Comparison of ENCODE assay signal across 15 cellular contexts in the genomic region with DNA sequence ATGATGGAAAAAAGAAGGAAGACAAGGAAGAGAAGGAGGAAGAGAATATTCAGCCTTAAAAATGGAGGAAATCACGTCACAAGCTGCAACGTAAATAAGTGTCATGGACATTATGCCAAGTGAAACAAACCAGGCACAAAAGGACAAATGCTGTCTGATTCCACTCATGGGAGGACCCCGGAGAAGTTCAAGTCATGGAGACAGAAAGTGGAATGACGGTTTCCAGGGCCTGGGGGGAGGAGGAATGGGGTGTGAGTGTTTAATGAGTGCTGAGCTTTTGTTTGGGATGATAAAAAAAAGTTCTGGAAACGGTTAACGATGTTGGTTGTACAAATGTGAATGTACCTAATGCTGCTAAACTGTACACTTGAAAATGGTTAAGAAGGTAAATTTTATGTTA.
DNase-seq lines count a peak whose midpoint lies in the region; ATAC-seq, FAIRE-seq and TF ChIP-seq lines count a peak whose summit lies in the region.
"Had no signal": no experiment of that assay in that cellular context is flagged by ENCODE, and none has a peak within 500 bp of the region (broad histone marks: within the 10 kb centered on the region; RNA-seq: fewer than 3 reads in every experiment).

No MANE protein-coding gene starts in this region.

- H3K4me3 ChIP-seq in HEK293 (ENCODE audit: low read depth, low read length), result no peak overlapping the region
- H3K4me3 ChIP-seq in endothelial cell of umbilical vein (replicated peaks in 1 of 3; ENCODE audit: insufficient read depth in 1 of 3, low read depth in 1 of 3, low read length in 3 of 3), result no peak overlapping the region
- H3K4me3 ChIP-seq in heart left ventricle, result no peak overlapping the region
- H3K4me3 ChIP-seq: MG63, spleen had no signal

- 35 to 50% (median 48%) methylated on average over 6 of the region's 6 CpGs for WGBS in heart left ventricle, 4 donors

- no peaks in the 10 kb centered on the region for H3K27me3 ChIP-seq in endothelial cell of umbilical vein (ENCODE audit: control insufficient read depth in 2 of 2, insufficient read depth in 2 of 2, low read length in 2 of 2)
- H3K27me3 ChIP-seq in heart left ventricle, result no peaks in the 10 kb centered on the region
- H3K27me3 ChIP-seq: BE2C, MG63, spleen had no signal

- ATAC-seq in heart left ventricle (no peak), sciatic nerve (no peak)
- ATAC-seq: natural killer cell treated with Interleukin-12 subunit alpha and Interleukin-12 subunit beta and Interleukin-15 and Interleukin-18, amount 100 ng/mL, for 72 hours had no signal

- H3K9me1 ChIP-seq in endothelial cell of umbilical vein (replicated peaks; ENCODE audit: control insufficient read depth, extremely low read depth, insufficient read depth, low read length), result no peaks in the 10 kb centered on the region

- CTCF ChIA-PET in HEK293 (lab: Yijun Ruan, JAX), result interaction anchor here (0.6 to 1.1 kb wide), 4 partner anchors 57 to 1865 kb away, joined by 3 to 4 read pairs (median 3); no protein-coding TSS in a partner anchor
- CTCF ChIA-PET in endothelial cell of umbilical vein (lab: Charles Lee), result interaction anchor here (2.0 kb wide), 1 partner anchor 441 kb away, joined by 7 read pairs; no protein-coding TSS in a partner anchor

- no peak overlapping the region for H3K27ac ChIP-seq in HEK293 (ENCODE audit: extremely low read depth, low read depth, low read length)
- H3K27ac ChIP-seq in endothelial cell of umbilical vein (ENCODE audit: insufficient read depth, low read depth, low read length), result peak overlapping the region; percentile 57
- no peak overlapping the region for H3K27ac ChIP-seq in heart left ventricle
- H3K27ac ChIP-seq: spleen had no signal

- intact Hi-C loops in endothelial cell of umbilical vein (cut with micrococcal nuclease) (no loop called here), heart left ventricle (cut with DNase I) (no loop called here), sciatic nerve (cut with DNase I) (no loop called here)

- no peak for TF ChIP-seq POLR2A in endothelial cell of umbilical vein (IDR thresholded peaks at IDR 0.05; ENCODE audit: low read depth, low read length)
- no peak for TF ChIP-seq POLR2A in heart left ventricle (IDR thresholded peaks at IDR 0.05)

- POLR2A ChIA-PET in HEK293 (lab: Yijun Ruan, JAX), result no interaction called here
- POLR2A ChIA-PET in endothelial cell of umbilical vein (lab: Charles Lee), result no interaction called here

- dilution Hi-C loops in endothelial cell of umbilical vein (cut with MboI; ENCODE audit: extremely low pct_ligation_motif_present, low sequenced_read_pairs), result no loop called here

- BruUV-seq in endothelial cell of umbilical vein (replicated peaks; lab: Mats Ljungman, UMichigan), result no TSS peak

- H3K4me1 ChIP-seq in HEK293 (ENCODE audit: control insufficient read depth, insufficient read depth, low read length) (no peaks in the 10 kb centered on the region), endothelial cell of umbilical vein (ENCODE audit: control insufficient read depth, extremely low read depth, insufficient read depth, low read length) (peaks cover 12% of the 10 kb centered on the region), heart left ventricle (no peaks in the 10 kb centered on the region)
- H3K4me1 ChIP-seq: BE2C, spleen had no signal

- H3K9ac ChIP-seq in endothelial cell of umbilical vein (replicated peaks; ENCODE audit: extremely low read depth, insufficient read depth, low read length), result no peak overlapping the region

- no peaks in the 10 kb centered on the region for H3K79me2 ChIP-seq in endothelial cell of umbilical vein (ENCODE audit: control insufficient read depth, insufficient read depth, low read length)

- DNase-seq in COLO668 (lab: John Stamatoyannopoulos, UW; ENCODE audit: unreplicated experiment), result peak; percentile 31
- peak; percentile 99 for DNase-seq in NCI-H748 treated with DMSO at 0.1 percent for 48 hours (lab: John Stamatoyannopoulos, UW)
- no peak for DNase-seq in endothelial cell of umbilical vein (ENCODE audit: low read depth, low spot score)
- DNase-seq in HUDEP-2 (lab: John Stamatoyannopoulos, UW; ENCODE audit: unreplicated experiment in 76 of 76), result no peak
- DNase-seq in heart left ventricle, result no peak
- no peak for DNase-seq in sciatic nerve (ENCODE audit: low spot score)
- DNase-seq: activated CD4-positive, alpha-beta T cell treated with anti-CD3 and anti-CD28 coated beads, Interleukin-2, amount 50 U/mL, for 4 hours; BE2C; DMS 273 treated with DMSO at 0.1 percent for 48 hours; HCEC 1CT; spleen had no signal

- peak overlapping the region; percentile 91 for H2AFZ ChIP-seq in endothelial cell of umbilical vein (ENCODE audit: low read depth, low read length)

- H3K4me2 ChIP-seq in endothelial cell of umbilical vein (ENCODE audit: insufficient read depth, low read length), result peak overlapping the region; percentile 17

- H3K36me3 ChIP-seq in HEK293 (ENCODE audit: control insufficient read depth in 2 of 2, insufficient read depth in 1 of 2, low read length in 2 of 2) (no peaks in the 10 kb centered on the region), endothelial cell of umbilical vein (ENCODE audit: control insufficient read depth in 2 of 2, extremely low read depth in 1 of 2, insufficient read depth in 2 of 2, low read length in 2 of 2) (no peaks in the 10 kb centered on the region), heart left ventricle (no peaks in the 10 kb centered on the region)
- H3K36me3 ChIP-seq: BE2C, MG63, spleen had no signal

- no peaks in the 10 kb centered on the region for H3K9me3 ChIP-seq in HEK293 (ENCODE audit: control insufficient read depth, insufficient read depth, low read depth, low read length)
- H3K9me3 ChIP-seq in endothelial cell of umbilical vein (replicated peaks; ENCODE audit: control insufficient read depth, insufficient read depth, low read length), result no peaks in the 10 kb centered on the region
- peaks cover 0 to 10% (median 0%) of the 10 kb centered on the region in 12 donors for H3K9me3 ChIP-seq in heart left ventricle
- H3K9me3 ChIP-seq: BE2C, MG63, spleen had no signal

- TF ChIP-seq CTCF in HEK293 (tag by site-specific recombination; IDR thresholded peaks at IDR 0.05), result no peak
- TF ChIP-seq CTCF in endothelial cell of umbilical vein (IDR thresholded peaks at IDR 0.05; ENCODE audit: extremely low read depth in 1 of 2, insufficient read depth in 1 of 2, low read depth in 1 of 2, low read length in 2 of 2), result no peak
- no peak for TF ChIP-seq CTCF in heart left ventricle (IDR thresholded peaks at IDR 0.05)

- no peaks in the 10 kb centered on the region for H4K20me1 ChIP-seq in endothelial cell of umbilical vein (replicated peaks; ENCODE audit: control insufficient read depth, extremely low read depth, insufficient read depth, low read length)

- FAIRE-seq in endothelial cell of umbilical vein (lab: Jason Lieb, UNC), result no peak
- FAIRE-seq: frontal cortex had no signal

TF ChIP-seq in HEK293, 187 proteins besides CTCF, POLR2A, EP300 and RAD21:
- TF ChIP-seq ZNF843 (tag by site-specific recombination; IDR thresholded peaks at IDR 0.05) (no peak), SP7 (tag by site-specific recombination; IDR thresholded peaks at IDR 0.05) (no peak)
- TF ChIP-seq, protein P1, sequence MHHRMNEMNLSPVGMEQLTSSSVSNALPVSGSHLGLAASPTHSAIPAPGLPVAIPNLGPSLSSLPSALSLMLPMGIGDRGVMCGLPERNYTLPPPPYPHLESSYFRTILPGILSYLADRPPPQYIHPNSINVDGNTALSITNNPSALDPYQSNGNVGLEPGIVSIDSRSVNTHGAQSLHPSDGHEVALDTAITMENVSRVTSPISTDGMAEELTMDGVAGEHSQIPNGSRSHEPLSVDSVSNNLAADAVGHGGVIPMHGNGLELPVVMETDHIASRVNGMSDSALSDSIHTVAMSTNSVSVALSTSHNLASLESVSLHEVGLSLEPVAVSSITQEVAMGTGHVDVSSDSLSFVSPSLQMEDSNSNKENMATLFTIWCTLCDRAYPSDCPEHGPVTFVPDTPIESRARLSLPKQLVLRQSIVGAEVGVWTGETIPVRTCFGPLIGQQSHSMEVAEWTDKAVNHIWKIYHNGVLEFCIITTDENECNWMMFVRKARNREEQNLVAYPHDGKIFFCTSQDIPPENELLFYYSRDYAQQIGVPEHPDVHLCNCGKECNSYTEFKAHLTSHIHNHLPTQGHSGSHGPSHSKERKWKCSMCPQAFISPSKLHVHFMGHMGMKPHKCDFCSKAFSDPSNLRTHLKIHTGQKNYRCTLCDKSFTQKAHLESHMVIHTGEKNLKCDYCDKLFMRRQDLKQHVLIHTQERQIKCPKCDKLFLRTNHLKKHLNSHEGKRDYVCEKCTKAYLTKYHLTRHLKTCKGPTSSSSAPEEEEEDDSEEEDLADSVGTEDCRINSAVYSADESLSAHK (tag by site-specific recombination; IDR thresholded peaks at IDR 0.05), result peak; percentile 74

TF ChIP-seq in endothelial cell of umbilical vein, 7 proteins besides CTCF, POLR2A, EP300 and RAD21:
- TF ChIP-seq MYC (IDR thresholded peaks at IDR 0.05; ENCODE audit: low read depth, low read length), result no peak
- no peak for TF ChIP-seq EZH2 (IDR thresholded peaks at IDR 0.05; ENCODE audit: borderline replicate concordance, low read depth, low read length, severe bottlenecking)
- TF ChIP-seq GATA2 (IDR thresholded peaks at IDR 0.05; ENCODE audit: insufficient read depth, insufficient read length, low read depth, low read length), result no peak
- TF ChIP-seq, protein P2, sequence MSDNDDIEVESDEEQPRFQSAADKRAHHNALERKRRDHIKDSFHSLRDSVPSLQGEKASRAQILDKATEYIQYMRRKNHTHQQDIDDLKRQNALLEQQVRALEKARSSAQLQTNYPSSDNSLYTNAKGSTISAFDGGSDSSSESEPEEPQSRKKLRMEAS (IDR thresholded peaks at IDR 0.05; ENCODE audit: insufficient read depth, insufficient read length), result no peak
- TF ChIP-seq JUN (IDR thresholded peaks at IDR 0.05; ENCODE audit: borderline replicate concordance, insufficient read depth, insufficient read length, low read depth), result no peak
- no peak for TF ChIP-seq POLR2AphosphoS5 (IDR thresholded peaks at IDR 0.05; ENCODE audit: insufficient read depth, low read depth, low read length)
- no peak for TF ChIP-seq FOS (IDR thresholded peaks at IDR 0.05; ENCODE audit: borderline replicate concordance, insufficient read depth, low read length)

Comparison
In these comparisons a context has a peak if more than half of its experiments do, and no peak if none do; other contexts are left out.
1. DNase-seq: peak in COLO668 (single experiment) and NCI-H748 treated with DMSO at 0.1 percent for 48 hours (single experiment); none in endothelial cell of umbilical vein (single experiment), HUDEP-2 (0 of 76), heart left ventricle (0 of 5) and sciatic nerve (single experiment).